In the genomic region with DNA sequence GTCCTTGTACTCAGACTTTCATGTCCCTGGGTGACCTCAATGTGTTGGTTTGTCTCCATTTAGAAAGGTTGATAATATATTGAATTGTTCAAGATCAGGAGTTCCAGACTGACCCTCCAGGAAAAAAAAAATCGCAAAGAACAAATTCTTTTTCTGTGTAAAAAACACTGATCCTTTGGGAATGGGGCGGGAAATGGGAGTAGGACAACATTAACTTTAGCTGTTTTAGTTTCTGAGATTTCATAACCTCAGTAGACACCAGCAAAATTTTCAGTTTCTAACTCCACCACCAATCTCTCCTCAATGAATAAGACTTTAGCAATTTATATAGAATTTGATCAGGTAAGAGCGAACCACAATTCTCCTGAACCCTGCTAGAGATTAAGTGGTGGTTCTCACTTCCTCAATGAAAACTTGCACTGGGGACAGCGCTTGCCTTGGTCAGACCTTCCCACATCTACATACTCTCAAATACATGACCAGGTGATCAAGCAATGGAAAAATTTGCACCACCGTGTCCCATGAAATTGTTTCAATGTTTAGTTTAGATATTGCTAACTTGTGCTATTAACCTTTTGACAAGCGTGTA, we compare ENCODE assay signal across 17 cellular contexts.
A peak's percentile ranks its signal among the peaks of the same experiment; 100 is the strongest.
DNase-seq lines count a peak whose midpoint lies in the region; ATAC-seq and TF ChIP-seq lines count a peak whose summit lies in the region.
"Had no signal": no experiment of that assay in that cellular context is flagged by ENCODE, and none has a peak within 500 bp of the region (broad histone marks: within the 10 kb centered on the region; RNA-seq: fewer than 3 reads in every experiment).

No MANE protein-coding gene starts in this region.

- H3K27ac ChIP-seq in heart right ventricle (peak overlapping the region in 9 of 10 donors; percentile 34 to 70 (median 65)), subcutaneous abdominal adipose tissue (ENCODE audit: low read depth, low read length) (peak overlapping the region; percentile 81)

- H3K27me3 ChIP-seq in heart right ventricle: no peaks in the 10 kb centered on the region
- H3K27me3 ChIP-seq in subcutaneous abdominal adipose tissue (ENCODE audit: control insufficient read depth in 5 of 5, insufficient read depth in 4 of 5, low read length in 5 of 5): no peaks in the 10 kb centered on the region
- H3K27me3 ChIP-seq: Peyer's patch had no signal

- 80 to 81% methylated on average over 6 of the region's 6 CpGs for WGBS in heart right ventricle, 2 donors

- intact Hi-C loops in heart right ventricle (cut with DNase I): no loop called here

- DNase-seq in heart right ventricle (no peak), NCI-H2081 treated with DMSO at 0.1 percent for 48 hours (lab: John Stamatoyannopoulos, UW) (no peak), pons (ENCODE audit: low spot score) (no peak), H4 (ENCODE audit: low spot score) (no peak), NCI-H2196 (lab: John Stamatoyannopoulos, UW; ENCODE audit: unreplicated experiment) (no peak)
- DNase-seq: activated CD4-positive, alpha-beta T cell treated with anti-CD3 and anti-CD28 coated beads, Interleukin-2, amount 10 ng/mL, durations not matched to agents 24 days and 14 days; activated effector memory CD4-positive, alpha-beta T cell treated with anti-CD3 and anti-CD28 coated beads, Interleukin-2, amount 50 U/mL, for 16 hours; DMS 273 treated with DMSO at 0.1 percent for 48 hours; left colon; NCI-H1436 treated with DMSO at 0.1 percent for 48 hours; NCI-H526 treated with DMSO at 0.1 percent for 48 hours; Peyer's patch had no signal

- ATAC-seq in GM18858 (IDR thresholded peaks at IDR 0.05; ENCODE audit: unreplicated experiment): peak; percentile 52
- ATAC-seq in HG02885 (IDR thresholded peaks at IDR 0.05; ENCODE audit: poor library complexity, unreplicated experiment): peak; percentile 65
- peak in 5 of 8 donors; percentile 21 to 62 (median 40) for ATAC-seq in heart right ventricle
- ATAC-seq: HCT116, K562, left colon had no signal

- no peak for TF ChIP-seq CTCF in heart right ventricle (IDR thresholded peaks at IDR 0.05)

- H3K4me3 ChIP-seq in heart right ventricle (no peak overlapping the region), subcutaneous abdominal adipose tissue (ENCODE audit: low read depth in 1 of 5, low read length in 5 of 5) (peak overlapping the region in 3 of 5 donors; percentile 9 to 35 (median 11))
- H3K4me3 ChIP-seq: K562, Peyer's patch had no signal

- no peaks in the 10 kb centered on the region for H3K9me3 ChIP-seq in heart right ventricle
- no peaks in the 10 kb centered on the region for H3K9me3 ChIP-seq in subcutaneous abdominal adipose tissue (ENCODE audit: control insufficient read depth in 5 of 5, low read length in 5 of 5)
- H3K9me3 ChIP-seq: Peyer's patch had no signal

- H3K36me3 ChIP-seq in heart right ventricle (no peaks in the 10 kb centered on the region), subcutaneous abdominal adipose tissue (ENCODE audit: control insufficient read depth in 5 of 5, insufficient read depth in 5 of 5, low read length in 5 of 5) (no peaks in the 10 kb centered on the region)
- H3K36me3 ChIP-seq: Peyer's patch had no signal

- H3K4me1 ChIP-seq in heart right ventricle: peaks cover 2 to 60% (median 20%) of the 10 kb centered on the region in 9 donors
- peaks cover 3 to 28% (median 20%) of the 10 kb centered on the region in 5 donors for H3K4me1 ChIP-seq in subcutaneous abdominal adipose tissue (ENCODE audit: control insufficient read depth in 5 of 5, insufficient read depth in 5 of 5, low read length in 5 of 5)
- H3K4me1 ChIP-seq: Peyer's patch had no signal

- peak overlapping the region in 1 of 5 donors; percentile 10 for H3K9ac ChIP-seq in subcutaneous abdominal adipose tissue (ENCODE audit: low read length in 5 of 5)

Comparison
In these comparisons a context has a peak if more than half of its experiments do, and no peak if none do; other contexts are left out.
1. H3K4me3 ChIP-seq: peak in subcutaneous abdominal adipose tissue (3 of 5); none in heart right ventricle (0 of 10).
2. Peak in every context shown above with its lines, with median percentiles within 50 percentile points of each other: ATAC-seq.